ENCODE assay signal across 17 cellular contexts in the genomic region with DNA sequence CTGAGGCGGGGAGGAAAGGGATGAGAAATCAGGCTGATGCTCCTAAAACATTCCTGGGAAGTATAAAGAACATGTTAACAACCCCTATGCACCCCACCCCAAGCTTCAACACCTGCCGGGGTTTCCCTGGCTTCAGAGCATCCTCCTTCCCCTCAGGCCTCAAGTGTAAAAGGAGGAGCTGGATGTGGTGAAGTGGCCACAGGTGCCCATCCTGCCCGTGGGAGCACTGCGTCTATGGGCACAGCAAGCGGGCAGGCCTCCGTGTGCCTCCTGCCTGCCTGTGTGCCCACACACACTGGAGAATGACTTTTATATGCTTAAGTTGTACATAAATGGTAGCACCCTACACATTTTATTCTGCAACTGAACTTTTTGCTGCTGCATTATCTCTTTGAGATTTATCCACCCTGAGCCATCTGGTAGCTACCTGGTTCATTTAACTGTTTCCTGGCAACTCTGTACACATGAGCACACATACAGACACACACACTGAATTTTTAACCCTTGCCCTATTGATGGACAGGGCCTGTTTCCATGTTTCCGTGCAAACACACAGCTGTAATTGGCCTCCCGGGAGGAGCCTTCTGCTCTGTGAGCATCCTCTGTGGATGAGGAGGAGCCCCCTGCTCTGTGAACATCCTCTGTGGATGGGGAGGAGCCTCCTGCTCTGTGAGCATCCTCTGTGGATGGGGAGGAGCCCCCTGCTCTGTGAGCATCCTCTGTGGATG. TPM values are rescaled to one million over a fixed set of nuclear protein-coding genes. Genes with fewer than 3 reads are reported as not detected.
DNase-seq lines count a peak whose midpoint lies in the region; ATAC-seq and TF ChIP-seq lines count a peak whose summit lies in the region.
"Had no signal": no experiment of that assay in that cellular context is flagged by ENCODE, and none has a peak within 500 bp of the region (broad histone marks: within the 10 kb centered on the region; RNA-seq: fewer than 3 reads in every experiment).

No MANE protein-coding gene starts in this region.

- TF ChIP-seq CTCF in omental fat pad (IDR thresholded peaks at IDR 0.05) = no peak

- no peak for ATAC-seq in omental fat pad (ENCODE audit: low FRiP score)
- ATAC-seq in GM21515 (IDR thresholded peaks at IDR 0.05; ENCODE audit: unreplicated experiment) = no peak
- ATAC-seq: effector memory CD8-positive, alpha-beta T cell; naive thymus-derived CD4-positive, alpha-beta T cell had no signal

- peak; percentile 4 for DNase-seq in Daoy (ENCODE audit: low read depth)
- peak in 2 of 3 experiments; percentile 55 to 70 for DNase-seq in NCI-H1417 (lab: John Stamatoyannopoulos, UW)
- DNase-seq in activated CD8-positive, alpha-beta memory T cell treated with anti-CD3 and anti-CD28 coated beads, Interleukin-2, amount 50 U/mL, for 48 hours = peak; percentile 33
- peak; percentile 5 for DNase-seq in omental fat pad (ENCODE audit: low spot score)
- DNase-seq in stimulated activated CD4-positive, alpha-beta T cell treated with anti-CD3 and anti-CD28 coated beads, Interleukin-15, amount 100 ng/mL, for 24 hours = no peak
- no peak for DNase-seq in activated effector memory CD4-positive, alpha-beta T cell treated with Interleukin-2 at 50 U/mL for 16 hours
- DNase-seq: activated naive CD8-positive, alpha-beta T cell treated with anti-CD3 and anti-CD28 coated beads for 36 hours; effector memory CD8-positive, alpha-beta T cell; kidney glomerular epithelial cell; mesenchymal stem cell; naive thymus-derived CD4-positive, alpha-beta T cell; NCI-H1092; NCI-H774; stimulated activated CD4-positive, alpha-beta T cell treated with anti-CD3 and anti-CD28 coated beads, Interleukin-1b, Interleukin-23, amount 100 ng/mL, for 48 hours; stimulated activated naive CD4-positive, alpha-beta T cell had no signal

RNA-seq across cellular contexts. Expression of a gene that starts 13.4 kb away (rescaled TPM):
- total RNA-seq in Daoy (2014; rRNA removed; shearing (Covaris generic)) = 0.34 TPM in 1 of 2 replicates, not detected in the other
- total RNA-seq in omental fat pad = not detected
- total RNA-seq: CD8-positive, alpha-beta memory T cell had no signal

RNA-seq across cellular contexts. Expression of a gene that starts 15.4 kb away (rescaled TPM):
- 3.9 and 8.7 TPM in 2 replicates for total RNA-seq in Daoy (2014; rRNA removed; shearing (Covaris generic))
- 1 to 10 TPM in 3 of 4 donors, under 1 TPM in 1; 0.96 to 8.0 (median 2.8) TPM for total RNA-seq in omental fat pad

RNA-seq across cellular contexts. Expression of a gene that starts 59.8 kb away (rescaled TPM):
- total RNA-seq in Daoy (2014; rRNA removed; shearing (Covaris generic)) = 21.8 and 25.3 TPM in 2 replicates
- 100 to 1,000 TPM in 2 of 4 donors, 10 to 100 TPM in 2; 94.8 to 122 (median 108) TPM for total RNA-seq in omental fat pad

Comparison
In these comparisons a context has a peak if more than half of its experiments do, and no peak if none do; other contexts are left out.
1. DNase-seq: peak in Daoy (single experiment), NCI-H1417 (2 of 3), activated CD8-positive, alpha-beta memory T cell treated with anti-CD3 and anti-CD28 coated beads, Interleukin-2, amount 50 U/mL, for 48 hours (single experiment) and omental fat pad (single experiment); none in stimulated activated CD4-positive, alpha-beta T cell treated with anti-CD3 and anti-CD28 coated beads, Interleukin-15, amount 100 ng/mL, for 24 hours (single experiment) and activated effector memory CD4-positive, alpha-beta T cell treated with Interleukin-2 at 50 U/mL for 16 hours (single experiment).